Comparison of ENCODE assay signal across 21 cellular contexts in the genomic region with DNA sequence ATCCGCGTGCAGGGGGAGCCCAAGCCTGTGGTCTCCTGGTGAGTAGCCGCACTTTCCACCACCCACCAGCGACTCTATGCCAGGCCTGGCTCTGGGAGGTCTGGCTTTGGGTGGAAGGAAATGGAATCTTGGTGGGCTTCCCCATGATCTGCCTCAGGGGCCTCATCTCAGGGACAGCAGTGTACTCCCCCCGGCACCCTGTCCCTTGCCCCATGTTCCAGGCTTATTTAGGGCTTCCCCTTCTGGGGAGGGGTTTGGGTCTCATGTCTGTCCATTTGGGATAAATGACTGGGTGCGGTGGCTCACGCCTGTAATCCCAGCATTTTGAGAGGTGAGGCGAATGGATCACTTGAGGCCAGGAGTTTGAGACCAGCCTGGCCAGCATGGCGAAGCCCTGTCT. TPM values are rescaled to one million over a fixed set of nuclear protein-coding genes. Genes with fewer than 3 reads are reported as not detected.
DNase-seq lines count a peak whose midpoint lies in the region; ATAC-seq and TF ChIP-seq lines count a peak whose summit lies in the region.
"Had no signal": no experiment of that assay in that cellular context is flagged by ENCODE, and none has a peak within 500 bp of the region (broad histone marks: within the 10 kb centered on the region; RNA-seq: fewer than 3 reads in every experiment).

No MANE protein-coding gene starts in this region.

- no peaks in the 10 kb centered on the region for H3K9me3 Mint-ChIP-seq in WTC11

- DNase-seq in WTC11 (ENCODE audit: low spot score) (peak; percentile 5), coronary artery (ENCODE audit: low spot score) (no peak), neuronal stem cell (ENCODE audit: low spot score) (no peak), thoracic aorta (ENCODE audit: low spot score) (no peak), GM19238 (ENCODE audit: insufficient read length, low spot score) (no peak), NCI-H524 treated with DMSO at 0.1 percent for 48 hours (lab: John Stamatoyannopoulos, UW) (no peak)
- no peak for DNase-seq in activated naive CD4-positive, alpha-beta T cell (lab: John Stamatoyannopoulos, UW)
- DNase-seq: ACHN, AML-193, DMS 273 treated with DMSO at 0.1 percent for 48 hours, GM23248, IMR-90, Karpas-422, NCI-H1436, NCI-H1930, NCI-H226, NCI-H524, SIG-M5 had no signal

- H3K27ac Mint-ChIP-seq in WTC11: no peak overlapping the region

- H3K4me3 Mint-ChIP-seq in WTC11: no peak overlapping the region

- H3K4me3 ChIP-seq in coronary artery: no peak overlapping the region
- H3K4me3 ChIP-seq in neuronal stem cell (ENCODE audit: low read length in 2 of 2): no peak overlapping the region
- H3K4me3 ChIP-seq in thoracic aorta: no peak overlapping the region
- H3K4me3 ChIP-seq: GM23248 had no signal

- no peak overlapping the region for H2BK15ac ChIP-seq in neuronal stem cell (ENCODE audit: low read length)

- H4K91ac ChIP-seq in neuronal stem cell (ENCODE audit: low read depth, low read length, poor library complexity): no peak overlapping the region

- WGBS in neuronal stem cell (ENCODE audit: extremely low coverage in 2 of 2, insufficient read length in 2 of 2, insufficient replicate concordance in 1 of 2), 2 donors: no CpG with 5 or more reads among the region's 9 CpGs

- no peaks in the 10 kb centered on the region for H3K9me3 ChIP-seq in neuronal stem cell (replicated peaks in 1 of 2; ENCODE audit: control insufficient read depth in 2 of 2, insufficient read depth in 1 of 2, low read depth in 1 of 2, low read length in 2 of 2)
- no peaks in the 10 kb centered on the region for H3K9me3 ChIP-seq in thoracic aorta

- peaks cover 31% of the 10 kb centered on the region for H3K4me1 Mint-ChIP-seq in WTC11

- no peak overlapping the region for H2BK12ac ChIP-seq in neuronal stem cell (ENCODE audit: low read length)

- POLR2A ChIA-PET in WTC11 (lab: Charles Lee): no interaction called here

- no peak for TF ChIP-seq CTCF in WTC11 (IDR thresholded peaks at IDR 0.05)
- no peak for TF ChIP-seq CTCF in coronary artery (IDR thresholded peaks at IDR 0.05)
- TF ChIP-seq CTCF in thoracic aorta (IDR thresholded peaks at IDR 0.05): no peak

- no peak overlapping the region for H3K18ac ChIP-seq in neuronal stem cell (ENCODE audit: low read length)

- no peak overlapping the region for H3K4me2 ChIP-seq in neuronal stem cell (ENCODE audit: insufficient read depth, low read length, poor library complexity, severe bottlenecking)

- no peak overlapping the region for H2BK5ac ChIP-seq in neuronal stem cell (ENCODE audit: low read length)

- peak overlapping the region; percentile 98 to 99 for H3K27ac ChIP-seq in coronary artery
- H3K27ac ChIP-seq in neuronal stem cell (replicated peaks; ENCODE audit: low read length): no peak overlapping the region
- H3K27ac ChIP-seq in thoracic aorta: peak overlapping the region; percentile 99 to 100
- H3K27ac ChIP-seq: GM23248 had no signal

- no peak overlapping the region for H2AFZ ChIP-seq in neuronal stem cell (ENCODE audit: low read length)
- H2AFZ ChIP-seq: GM23248 had no signal

- H2AK5ac ChIP-seq in neuronal stem cell (ENCODE audit: low read depth, low read length): peak overlapping the region; percentile 66

- CTCF ChIA-PET in WTC11 (lab: Charles Lee): interaction anchor here (0.6 to 5.6 kb wide), 10 partner anchors 14 to 134 kb away, joined by 3 to 62 read pairs (median 16); a partner anchor contains a TSS

- no peak overlapping the region for H3K9ac ChIP-seq in neuronal stem cell (ENCODE audit: low read depth, low read length, poor library complexity)
- H3K9ac ChIP-seq: GM23248 had no signal

- no peaks in the 10 kb centered on the region for H3K27me3 ChIP-seq in neuronal stem cell (ENCODE audit: control insufficient read depth in 3 of 3, insufficient read depth in 3 of 3, low read depth in 1 of 3, low read length in 3 of 3)
- H3K27me3 ChIP-seq in thoracic aorta (replicated peaks; ENCODE audit: insufficient read depth): no peaks in the 10 kb centered on the region

- no peak overlapping the region for H2BK120ac ChIP-seq in neuronal stem cell (ENCODE audit: low read depth, low read length)

- no peaks in the 10 kb centered on the region for H3K36me3 ChIP-seq in neuronal stem cell (replicated peaks in 1 of 2; ENCODE audit: control insufficient read depth in 2 of 2, insufficient read depth in 2 of 2, low read length in 2 of 2)
- H3K36me3 ChIP-seq in thoracic aorta: peaks cover 69% of the 10 kb centered on the region

- no peaks in the 10 kb centered on the region for H3K27me3 Mint-ChIP-seq in WTC11 (ENCODE audit: low read depth)

- H3K36me3 Mint-ChIP-seq in WTC11: peaks cover 8% of the 10 kb centered on the region; the same call in 1 of the 2 replicates

- peaks cover 25 to 27% of the 10 kb centered on the region in 2 donors for H3K4me1 ChIP-seq in neuronal stem cell (ENCODE audit: control insufficient read depth in 2 of 2, insufficient read depth in 1 of 2, low read depth in 1 of 2, low read length in 2 of 2)
- H3K4me1 ChIP-seq in thoracic aorta (ENCODE audit: control insufficient read depth in 1 of 2, low read depth in 2 of 2): peaks cover 28 to 94% of the 10 kb centered on the region in 2 donors

- H4K8ac ChIP-seq in neuronal stem cell (ENCODE audit: low read depth, low read length): no peak overlapping the region

- no peak for ATAC-seq in WTC11
- ATAC-seq in thoracic aorta (ENCODE audit: insufficient number of reproducible peaks, low FRiP score, low read depth): no peak
- ATAC-seq: HCT116 had no signal

- H3K14ac ChIP-seq in neuronal stem cell (ENCODE audit: low read length): no peak overlapping the region

- H3K4ac ChIP-seq in neuronal stem cell (ENCODE audit: low read length): peak overlapping the region; percentile 71

- no peak overlapping the region for H3K23ac ChIP-seq in neuronal stem cell (ENCODE audit: low read depth, low read length, poor library complexity)

- H3K79me1 ChIP-seq in neuronal stem cell (ENCODE audit: low read depth, low read length): peaks cover 3% of the 10 kb centered on the region

TF ChIP-seq in WTC11, 78 proteins besides CTCF, POLR2A, EP300 and RAD21:
- TF ChIP-seq, protein P1, sequence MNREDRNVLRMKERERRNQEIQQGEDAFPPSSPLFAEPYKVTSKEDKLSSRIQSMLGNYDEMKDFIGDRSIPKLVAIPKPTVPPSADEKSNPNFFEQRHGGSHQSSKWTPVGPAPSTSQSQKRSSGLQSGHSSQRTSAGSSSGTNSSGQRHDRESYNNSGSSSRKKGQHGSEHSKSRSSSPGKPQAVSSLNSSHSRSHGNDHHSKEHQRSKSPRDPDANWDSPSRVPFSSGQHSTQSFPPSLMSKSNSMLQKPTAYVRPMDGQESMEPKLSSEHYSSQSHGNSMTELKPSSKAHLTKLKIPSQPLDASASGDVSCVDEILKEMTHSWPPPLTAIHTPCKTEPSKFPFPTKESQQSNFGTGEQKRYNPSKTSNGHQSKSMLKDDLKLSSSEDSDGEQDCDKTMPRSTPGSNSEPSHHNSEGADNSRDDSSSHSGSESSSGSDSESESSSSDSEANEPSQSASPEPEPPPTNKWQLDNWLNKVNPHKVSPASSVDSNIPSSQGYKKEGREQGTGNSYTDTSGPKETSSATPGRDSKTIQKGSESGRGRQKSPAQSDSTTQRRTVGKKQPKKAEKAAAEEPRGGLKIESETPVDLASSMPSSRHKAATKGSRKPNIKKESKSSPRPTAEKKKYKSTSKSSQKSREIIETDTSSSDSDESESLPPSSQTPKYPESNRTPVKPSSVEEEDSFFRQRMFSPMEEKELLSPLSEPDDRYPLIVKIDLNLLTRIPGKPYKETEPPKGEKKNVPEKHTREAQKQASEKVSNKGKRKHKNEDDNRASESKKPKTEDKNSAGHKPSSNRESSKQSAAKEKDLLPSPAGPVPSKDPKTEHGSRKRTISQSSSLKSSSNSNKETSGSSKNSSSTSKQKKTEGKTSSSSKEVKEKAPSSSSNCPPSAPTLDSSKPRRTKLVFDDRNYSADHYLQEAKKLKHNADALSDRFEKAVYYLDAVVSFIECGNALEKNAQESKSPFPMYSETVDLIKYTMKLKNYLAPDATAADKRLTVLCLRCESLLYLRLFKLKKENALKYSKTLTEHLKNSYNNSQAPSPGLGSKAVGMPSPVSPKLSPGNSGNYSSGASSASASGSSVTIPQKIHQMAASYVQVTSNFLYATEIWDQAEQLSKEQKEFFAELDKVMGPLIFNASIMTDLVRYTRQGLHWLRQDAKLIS (CRISPR knock-in tag; IDR thresholded peaks at IDR 0.05; ENCODE audit: borderline replicate concordance): no peak

RNA-seq across cellular contexts. Expression of a gene that starts 27.7 kb away (rescaled TPM):
- total RNA-seq in WTC11 (2021) (55.3 to 62.7 TPM (median 57.8 TPM) in 3 replicates), thoracic aorta (100 to 1,000 TPM; 426 to 455 TPM)
- 24.0 TPM for polyA plus RNA-seq in neuronal stem cell (2013, experiment 1 of 2)
- 23.9 TPM for polyA plus RNA-seq in neuronal stem cell (2013, experiment 2 of 2)

RNA-seq across cellular contexts. Expression of a gene that starts 36.3 kb away (rescaled TPM):
- total RNA-seq in WTC11 (2021) (44.2 to 51.9 TPM (median 49.5 TPM) in 3 replicates), thoracic aorta (10 to 100 TPM; 30.5 to 56.5 TPM)
- polyA plus RNA-seq in neuronal stem cell (2013, experiment 1 of 2): 11.1 TPM
- polyA plus RNA-seq in neuronal stem cell (2013, experiment 2 of 2): 10.9 TPM

RNA-seq across cellular contexts. Expression of a gene that starts 44.2 kb away (rescaled TPM):
- total RNA-seq in WTC11 (2021) (1.6 to 3.5 TPM (median 2.8 TPM) in 3 replicates), thoracic aorta (100 to 1,000 TPM; 146 to 302 TPM)
- 0.24 TPM for polyA plus RNA-seq in neuronal stem cell (2013, experiment 1 of 2)
- polyA plus RNA-seq in neuronal stem cell (2013, experiment 2 of 2): 0.39 TPM
- total RNA-seq: MCF 10A had no signal

RNA-seq across cellular contexts. Expression of a gene that starts 51.9 kb away (rescaled TPM):
- total RNA-seq in WTC11 (2021) (0.79 to 1.0 TPM (median 0.80 TPM) in 3 replicates), thoracic aorta (under 1 TPM in 1 of 2 donors, not detected in 1; 0.41 TPM)
- 0.14 TPM for polyA plus RNA-seq in neuronal stem cell (2013, experiment 1 of 2)
- 0.15 TPM for polyA plus RNA-seq in neuronal stem cell (2013, experiment 2 of 2)
- total RNA-seq: IMR-90, MCF 10A, RPMI7951 had no signal
- polyA plus RNA-seq: GM23248 had no signal

Comparison
In these comparisons a context has a peak if more than half of its experiments do, and no peak if none do; other contexts are left out.
1. RNA of a gene that starts 44.2 kb away (total RNA-seq): 146 to 302 TPM in thoracic aorta; 1.6 to 3.5 TPM in WTC11; every median in the first group is over 10 times any median in the second.